16 cellular contexts compared by ENCODE assay signal in genomic region chr1:201637282-201638076, GRCh38.
DNase-seq lines count a peak whose midpoint lies in the region; FAIRE-seq and TF ChIP-seq lines count a peak whose summit lies in the region.
"Had no signal": no experiment of that assay in that cellular context is flagged by ENCODE, and none has a peak within 500 bp of the region (broad histone marks: within the 10 kb centered on the region; RNA-seq: fewer than 3 reads in every experiment).

No MANE protein-coding gene starts in this region.

- TF ChIP-seq CTCF in BJ (IDR thresholded peaks at IDR 0.05; ENCODE audit: insufficient read depth, low read depth, low read length) (no peak), endothelial cell of umbilical vein (IDR thresholded peaks at IDR 0.05; ENCODE audit: extremely low read depth in 1 of 2, insufficient read depth in 1 of 2, low read depth in 1 of 2, low read length in 2 of 2) (no peak)

- dilution Hi-C loops in endothelial cell of umbilical vein (cut with MboI; ENCODE audit: extremely low pct_ligation_motif_present, low sequenced_read_pairs) = no loop called here

- no peaks in the 10 kb centered on the region for H4K20me1 ChIP-seq in endothelial cell of umbilical vein (replicated peaks; ENCODE audit: control insufficient read depth, extremely low read depth, insufficient read depth, low read length)

- H3K9ac ChIP-seq in endothelial cell of umbilical vein (replicated peaks; ENCODE audit: extremely low read depth, insufficient read depth, low read length) = no peak overlapping the region

- H3K4me3 Mint-ChIP-seq in activated CD4-positive, alpha-beta memory T cell treated with anti-CD3 and anti-CD28 coated beads for 36 hours = no peak overlapping the region

- no peaks in the 10 kb centered on the region for H3K9me1 ChIP-seq in endothelial cell of umbilical vein (replicated peaks; ENCODE audit: control insufficient read depth, extremely low read depth, insufficient read depth, low read length)

- POLR2A ChIA-PET in BJ (lab: Charles Lee) (no interaction called here), endothelial cell of umbilical vein (lab: Charles Lee) (no interaction called here)
- POLR2A ChIA-PET in activated CD4-positive, alpha-beta memory T cell treated with anti-CD3 and anti-CD28 coated beads for 36 hours (lab: Charles Lee) = no interaction called here

- H3K36me3 ChIP-seq in BJ (ENCODE audit: control insufficient read depth, insufficient read depth, low read length) = peaks cover 16% of the 10 kb centered on the region
- H3K36me3 ChIP-seq in endothelial cell of umbilical vein (ENCODE audit: control insufficient read depth in 2 of 2, extremely low read depth in 1 of 2, insufficient read depth in 2 of 2, low read length in 2 of 2) = no peaks in the 10 kb centered on the region
- H3K36me3 ChIP-seq: ovary, stomach had no signal

- TF ChIP-seq POLR2A in endothelial cell of umbilical vein (IDR thresholded peaks at IDR 0.05; ENCODE audit: low read depth, low read length) = no peak

- peak; percentile 12 for FAIRE-seq in endothelial cell of umbilical vein (lab: Jason Lieb, UNC)

- H3K4me2 ChIP-seq in endothelial cell of umbilical vein (ENCODE audit: insufficient read depth, low read length) = no peak overlapping the region

- H3K9me3 ChIP-seq in endothelial cell of umbilical vein (replicated peaks; ENCODE audit: control insufficient read depth, insufficient read depth, low read length) = no peaks in the 10 kb centered on the region
- H3K9me3 ChIP-seq: body of pancreas, ovary, stomach had no signal

- no peak overlapping the region for H3K4me3 ChIP-seq in BJ (ENCODE audit: low read depth, low read length)
- no peak overlapping the region for H3K4me3 ChIP-seq in endothelial cell of umbilical vein (replicated peaks in 1 of 3; ENCODE audit: insufficient read depth in 1 of 3, low read depth in 1 of 3, low read length in 3 of 3)
- H3K4me3 ChIP-seq: body of pancreas, ovary, stomach had no signal

- H3K4me1 ChIP-seq in endothelial cell of umbilical vein (ENCODE audit: control insufficient read depth, extremely low read depth, insufficient read depth, low read length) = peaks cover 56% of the 10 kb centered on the region
- H3K4me1 ChIP-seq: body of pancreas had no signal

- H3K27me3 ChIP-seq in BJ (ENCODE audit: control insufficient read depth, insufficient read depth, low read length) (no peaks in the 10 kb centered on the region), endothelial cell of umbilical vein (ENCODE audit: control insufficient read depth in 2 of 2, insufficient read depth in 2 of 2, low read length in 2 of 2) (no peaks in the 10 kb centered on the region)
- H3K27me3 ChIP-seq: body of pancreas, ovary, stomach had no signal

- peaks cover 37% of the 10 kb centered on the region for H3K79me2 ChIP-seq in endothelial cell of umbilical vein (ENCODE audit: control insufficient read depth, insufficient read depth, low read length)

- BruUV-seq in endothelial cell of umbilical vein (replicated peaks; lab: Mats Ljungman, UMichigan) = no TSS peak

- no peaks in the 10 kb centered on the region for H3K4me1 Mint-ChIP-seq in activated CD4-positive, alpha-beta memory T cell treated with anti-CD3 and anti-CD28 coated beads for 36 hours (ENCODE audit: low read depth)

- H3K27ac Mint-ChIP-seq in activated CD4-positive, alpha-beta memory T cell treated with anti-CD3 and anti-CD28 coated beads for 36 hours = no peak overlapping the region

- peak overlapping the region; percentile 91 for H3K27ac ChIP-seq in endothelial cell of umbilical vein (ENCODE audit: insufficient read depth, low read depth, low read length)
- H3K27ac ChIP-seq: body of pancreas, ovary had no signal

- CTCF ChIA-PET in BJ (lab: Yijun Ruan, JAX) (interaction anchor here (0.8 to 3.5 kb wide), 5 partner anchors 10 to 79 kb away, joined by 3 to 11 read pairs (median 6); no protein-coding TSS in a partner anchor), endothelial cell of umbilical vein (lab: Charles Lee) (interaction anchor here (1.0 to 2.9 kb wide), 10 partner anchors 12 to 157 kb away, joined by 3 to 22 read pairs (median 5); no protein-coding TSS in a partner anchor)
- CTCF ChIA-PET in activated CD4-positive, alpha-beta memory T cell treated with anti-CD3 and anti-CD28 coated beads for 36 hours (lab: Charles Lee) = interaction anchor here (0.6 kb wide), 1 partner anchor 241 kb away, joined by 3 read pairs; no protein-coding TSS in a partner anchor

- intact Hi-C loops in endothelial cell of umbilical vein (cut with micrococcal nuclease) = loop anchor here (2.0 to 5.0 kb wide), 3 partner anchors 35 to 155 kb away; no protein-coding TSS in a partner anchor
- intact Hi-C loops in posterior cingulate gyrus (cut with DNase I) = no loop called here
- intact Hi-C loops in activated CD4-positive, alpha-beta memory T cell treated with anti-CD3 and anti-CD28 coated beads for 36 hours (cut with micrococcal nuclease) = no loop called here

- no peak overlapping the region for H2AFZ ChIP-seq in endothelial cell of umbilical vein (ENCODE audit: low read depth, low read length)

- peak; percentile 59 for DNase-seq in BJ (ENCODE audit: low read depth)
- peak; percentile 24 for DNase-seq in M059J (ENCODE audit: low read depth)
- DNase-seq in endothelial cell of umbilical vein (ENCODE audit: low read depth, low spot score) = no peak
- DNase-seq in lung microvascular endothelial cell (ENCODE audit: low read depth in 2 of 2) = peak; percentile 35 to 55
- no peak for DNase-seq in Kasumi-1 (lab: John Stamatoyannopoulos, UW)
- DNase-seq in posterior cingulate gyrus = no peak
- no peak for DNase-seq in NCI-H1048 (lab: John Stamatoyannopoulos, UW)
- DNase-seq in activated CD4-positive, alpha-beta memory T cell treated with anti-CD3 and anti-CD28 coated beads for 36 hours = no peak
- DNase-seq: activated naive CD4-positive, alpha-beta T cell treated with Interleukin-2 at 50 U/mL for 16 hours; body of pancreas; foreskin melanocyte; NCI-H1694; NCI-H526; ovary; stomach; T-helper 1 cell had no signal

- no peaks in the 10 kb centered on the region for H3K27me3 Mint-ChIP-seq in activated CD4-positive, alpha-beta memory T cell treated with anti-CD3 and anti-CD28 coated beads for 36 hours

- no peaks in the 10 kb centered on the region for H3K9me3 Mint-ChIP-seq in activated CD4-positive, alpha-beta memory T cell treated with anti-CD3 and anti-CD28 coated beads for 36 hours

- no peaks in the 10 kb centered on the region for H3K36me3 Mint-ChIP-seq in activated CD4-positive, alpha-beta memory T cell treated with anti-CD3 and anti-CD28 coated beads for 36 hours

TF ChIP-seq in endothelial cell of umbilical vein, 7 proteins besides CTCF, POLR2A, EP300 and RAD21:
- TF ChIP-seq POLR2AphosphoS5 (IDR thresholded peaks at IDR 0.05; ENCODE audit: insufficient read depth, low read depth, low read length) (no peak), JUN (IDR thresholded peaks at IDR 0.05; ENCODE audit: borderline replicate concordance, insufficient read depth, insufficient read length, low read depth) (no peak), MYC (IDR thresholded peaks at IDR 0.05; ENCODE audit: low read depth, low read length) (no peak), EZH2 (IDR thresholded peaks at IDR 0.05; ENCODE audit: borderline replicate concordance, low read depth, low read length, severe bottlenecking) (no peak), FOS (IDR thresholded peaks at IDR 0.05; ENCODE audit: borderline replicate concordance, insufficient read depth, low read length) (no peak), GATA2 (IDR thresholded peaks at IDR 0.05; ENCODE audit: insufficient read depth, insufficient read length, low read depth, low read length) (no peak), MAX (IDR thresholded peaks at IDR 0.05; ENCODE audit: insufficient read depth, insufficient read length) (no peak)

Comparison
In these comparisons a context has a peak if more than half of its experiments do, and no peak if none do; other contexts are left out.
1. DNase-seq: peak in BJ (single experiment), M059J (single experiment) and lung microvascular endothelial cell (2 of 2); none in endothelial cell of umbilical vein (single experiment), Kasumi-1 (0 of 2), posterior cingulate gyrus (0 of 10), NCI-H1048 (single experiment) and activated CD4-positive, alpha-beta memory T cell treated with anti-CD3 and anti-CD28 coated beads for 36 hours (single experiment).